14 cellular contexts compared by ENCODE assay signal in genomic region chr14:76314521-76314951, GRCh38.
"Had no signal": no experiment of that assay in that cellular context is flagged by ENCODE, and none has a peak within 500 bp of the region (broad histone marks: within the 10 kb centered on the region; RNA-seq: fewer than 3 reads in every experiment).

No MANE protein-coding gene starts in this region.

- H3K36me3 ChIP-seq: adrenal gland, ovary had no signal

- H3K4me1 ChIP-seq: adrenal gland, testis had no signal

- DNase-seq: activated CD4-positive, alpha-beta T cell treated with anti-CD3 and anti-CD28 coated beads, Interleukin-2, amount 50 U/mL, for 1 hour; activated CD4-positive, CD25-positive, alpha-beta regulatory T cell; activated naive CD4-positive, alpha-beta T cell treated with anti-CD3 and anti-CD28 coated beads, Interleukin-2, amount 50 U/mL, for 16 hours; adrenal gland; central memory CD4-positive, alpha-beta T cell; effector memory CD8-positive, alpha-beta T cell; hippocampal formation; nephron progenitor cell; ovary; stimulated activated CD4-positive, alpha-beta T cell treated with anti-CD3 and anti-CD28 coated beads, Interleukin-4, amount 100 ng/mL, for 4 hours; stimulated activated naive CD8-positive, alpha-beta T cell treated with anti-CD3 and anti-CD28 coated beads, Interleukin-15, amount 100 ng/mL, for 72 hours; T-helper 17 cell; testis had no signal

- H3K27ac ChIP-seq: adrenal gland, ovary, testis had no signal

- H3K4me3 Mint-ChIP-seq: dendritic cell treated with granulocyte-macrophage colony-stimulating factor and Interleukin-4, amounts not matched to agents 40 ng/mL and 50 ng/mL, for 4 days; effector memory CD8-positive, alpha-beta T cell; stimulated activated naive CD8-positive, alpha-beta T cell treated with anti-CD3 and anti-CD28 coated beads, Interleukin-15, amount 100 ng/mL, for 72 hours; T-helper 17 cell had no signal

- H3K27ac Mint-ChIP-seq: dendritic cell treated with granulocyte-macrophage colony-stimulating factor and Interleukin-4, amounts not matched to agents 40 ng/mL and 50 ng/mL, for 4 days; effector memory CD8-positive, alpha-beta T cell; nephron progenitor cell; T-helper 17 cell had no signal

- ATAC-seq: effector memory CD8-positive, alpha-beta T cell; stimulated activated naive CD8-positive, alpha-beta T cell treated with anti-CD3 and anti-CD28 coated beads, Interleukin-15, amount 100 ng/mL, for 72 hours; T-helper 17 cell had no signal

- H3K4me3 ChIP-seq: adrenal gland, ovary, testis had no signal

- H3K9me3 Mint-ChIP-seq: dendritic cell treated with granulocyte-macrophage colony-stimulating factor and Interleukin-4, amounts not matched to agents 40 ng/mL and 50 ng/mL, for 4 days; effector memory CD8-positive, alpha-beta T cell; nephron progenitor cell; stimulated activated naive CD8-positive, alpha-beta T cell treated with anti-CD3 and anti-CD28 coated beads, Interleukin-15, amount 100 ng/mL, for 72 hours had no signal

- H3K27me3 ChIP-seq: adrenal gland, ovary, testis had no signal

- H3K9me3 ChIP-seq: adrenal gland, ovary, testis had no signal
